In genomic region chr3:79957066-79957465, GRCh38 we compare ENCODE assay signal across 23 cellular contexts.
DNase-seq lines count a peak whose midpoint lies in the region; FAIRE-seq and TF ChIP-seq lines count a peak whose summit lies in the region.
"Had no signal": no experiment of that assay in that cellular context is flagged by ENCODE, and none has a peak within 500 bp of the region (broad histone marks: within the 10 kb centered on the region; RNA-seq: fewer than 3 reads in every experiment).

No MANE protein-coding gene starts in this region.

- POLR2A ChIA-PET in endothelial cell of umbilical vein (lab: Charles Lee) = no interaction called here

- DNase-seq in RPMI7951 (ENCODE audit: low read depth) = peak; percentile 3
- peak; percentile 89 for DNase-seq in SW480 (ENCODE audit: low spot score)
- DNase-seq in endothelial cell of umbilical vein (ENCODE audit: low read depth, low spot score) = no peak
- no peak for DNase-seq in uterus
- DNase-seq in Karpas-422 = no peak
- DNase-seq: AML-193; Caco-2; Calu3; CD4-positive, alpha-beta T cell; CD8-positive, alpha-beta T cell; DMS53; DMS79; DND-41; EL; GDM1 had no signal

- dilution Hi-C loops in endothelial cell of umbilical vein (cut with MboI; ENCODE audit: extremely low pct_ligation_motif_present, low sequenced_read_pairs) = no loop called here

- no peak overlapping the region for H3K9ac ChIP-seq in endothelial cell of umbilical vein (replicated peaks; ENCODE audit: extremely low read depth, insufficient read depth, low read length)
- no peak overlapping the region for H3K9ac ChIP-seq in Karpas-422 (ENCODE audit: low read length)
- H3K9ac ChIP-seq: BLaER1 treated with 17β-estradiol and CSF1 and Interleukin-3, amounts not matched to agents 10 nM and 100 nM had no signal

- H3K79me2 ChIP-seq in endothelial cell of umbilical vein (ENCODE audit: control insufficient read depth, insufficient read depth, low read length) (no peaks in the 10 kb centered on the region), Karpas-422 (ENCODE audit: low read length) (no peaks in the 10 kb centered on the region)

- no TSS peak for BruUV-seq in endothelial cell of umbilical vein (replicated peaks; lab: Mats Ljungman, UMichigan)

- H2AFZ ChIP-seq in endothelial cell of umbilical vein (ENCODE audit: low read depth, low read length) (no peak overlapping the region), Karpas-422 (ENCODE audit: low read length) (no peak overlapping the region)

- H3K9me3 ChIP-seq in endothelial cell of umbilical vein (replicated peaks; ENCODE audit: control insufficient read depth, insufficient read depth, low read length) (no peaks in the 10 kb centered on the region), uterus (no peaks in the 10 kb centered on the region), Karpas-422 (ENCODE audit: low read length) (no peaks in the 10 kb centered on the region)
- H3K9me3 ChIP-seq: A549; BLaER1 treated with 17β-estradiol and CSF1 and Interleukin-3, amounts not matched to agents 10 nM and 100 nM; Caco-2 had no signal

- H3K9me2 ChIP-seq in Karpas-422 (replicated peaks; ENCODE audit: insufficient read depth, low read length) = no peaks in the 10 kb centered on the region

- intact Hi-C loops in endothelial cell of umbilical vein (cut with micrococcal nuclease) = no loop called here
- intact Hi-C loops in uterus (cut with DNase I; ENCODE audit: low total_unique reads) = no loop called here

- CTCF ChIA-PET in endothelial cell of umbilical vein (lab: Charles Lee) = no interaction called here

- H3K4me1 ChIP-seq in endothelial cell of umbilical vein (ENCODE audit: control insufficient read depth, extremely low read depth, insufficient read depth, low read length) (no peaks in the 10 kb centered on the region), uterus (no peaks in the 10 kb centered on the region), Karpas-422 (ENCODE audit: low read length) (peaks cover 24% of the 10 kb centered on the region)
- H3K4me1 ChIP-seq: A549, Caco-2 had no signal

- H3K4me2 ChIP-seq in endothelial cell of umbilical vein (ENCODE audit: insufficient read depth, low read length) (no peak overlapping the region), Karpas-422 (ENCODE audit: low read depth, low read length, poor library complexity, severe bottlenecking) (no peak overlapping the region)
- H3K4me2 ChIP-seq: A549; BLaER1 treated with 17β-estradiol and CSF1 and Interleukin-3, amounts not matched to agents 10 nM and 100 nM had no signal

- TF ChIP-seq CTCF in endothelial cell of umbilical vein (IDR thresholded peaks at IDR 0.05; ENCODE audit: extremely low read depth in 1 of 2, insufficient read depth in 1 of 2, low read depth in 1 of 2, low read length in 2 of 2) = no peak
- TF ChIP-seq CTCF in uterus (IDR thresholded peaks at IDR 0.05) = no peak

- H3K27ac ChIP-seq in endothelial cell of umbilical vein (ENCODE audit: insufficient read depth, low read depth, low read length) (no peak overlapping the region), uterus (no peak overlapping the region), Karpas-422 (ENCODE audit: low read length) (no peak overlapping the region)
- H3K27ac ChIP-seq: 22Rv1; A549; BLaER1 treated with 17β-estradiol and CSF1 and Interleukin-3, amounts not matched to agents 10 nM and 100 nM; C4-2B had no signal

- H4K20me1 ChIP-seq in endothelial cell of umbilical vein (replicated peaks; ENCODE audit: control insufficient read depth, extremely low read depth, insufficient read depth, low read length) (no peaks in the 10 kb centered on the region), Karpas-422 (ENCODE audit: insufficient read depth, low read depth, low read length) (no peaks in the 10 kb centered on the region)
- H4K20me1 ChIP-seq: BLaER1 treated with 17β-estradiol and CSF1 and Interleukin-3, amounts not matched to agents 10 nM and 100 nM had no signal

- H3K36me3 ChIP-seq in endothelial cell of umbilical vein (ENCODE audit: control insufficient read depth in 2 of 2, extremely low read depth in 1 of 2, insufficient read depth in 2 of 2, low read length in 2 of 2) = no peaks in the 10 kb centered on the region
- no peaks in the 10 kb centered on the region for H3K36me3 ChIP-seq in uterus
- no peaks in the 10 kb centered on the region for H3K36me3 ChIP-seq in Karpas-422 (ENCODE audit: insufficient read depth, low read length)
- H3K36me3 ChIP-seq: BLaER1 treated with 17β-estradiol and CSF1 and Interleukin-3, amounts not matched to agents 10 nM and 100 nM had no signal

- H3K9me1 ChIP-seq in endothelial cell of umbilical vein (replicated peaks; ENCODE audit: control insufficient read depth, extremely low read depth, insufficient read depth, low read length) = no peaks in the 10 kb centered on the region

- peak; percentile 24 for FAIRE-seq in endothelial cell of umbilical vein (lab: Jason Lieb, UNC)
- FAIRE-seq: A549, D721Med, GM12878, GM12892, GM18507 had no signal

- no peak overlapping the region for H3K4me3 ChIP-seq in endothelial cell of umbilical vein (replicated peaks in 1 of 3; ENCODE audit: insufficient read depth in 1 of 3, low read depth in 1 of 3, low read length in 3 of 3)
- no peak overlapping the region for H3K4me3 ChIP-seq in uterus
- H3K4me3 ChIP-seq in Karpas-422 (ENCODE audit: low read length) = no peak overlapping the region
- H3K4me3 ChIP-seq: A549; BLaER1 treated with 17β-estradiol and CSF1 and Interleukin-3, amounts not matched to agents 10 nM and 100 nM; GM12878 had no signal

- TF ChIP-seq POLR2A in endothelial cell of umbilical vein (IDR thresholded peaks at IDR 0.05; ENCODE audit: low read depth, low read length) (no peak), uterus (IDR thresholded peaks at IDR 0.05) (no peak)

- H3K27me3 ChIP-seq in endothelial cell of umbilical vein (ENCODE audit: control insufficient read depth in 2 of 2, insufficient read depth in 2 of 2, low read length in 2 of 2) = no peaks in the 10 kb centered on the region
- H3K27me3 ChIP-seq in uterus = no peaks in the 10 kb centered on the region
- no peaks in the 10 kb centered on the region for H3K27me3 ChIP-seq in Karpas-422 (ENCODE audit: low read length)
- H3K27me3 ChIP-seq: BLaER1 treated with 17β-estradiol and CSF1 and Interleukin-3, amounts not matched to agents 10 nM and 100 nM had no signal

TF ChIP-seq in endothelial cell of umbilical vein, 7 proteins besides CTCF, POLR2A, EP300 and RAD21:
- TF ChIP-seq JUN (IDR thresholded peaks at IDR 0.05; ENCODE audit: borderline replicate concordance, insufficient read depth, insufficient read length, low read depth) = no peak
- TF ChIP-seq EZH2 (IDR thresholded peaks at IDR 0.05; ENCODE audit: borderline replicate concordance, low read depth, low read length, severe bottlenecking) = no peak
- no peak for TF ChIP-seq FOS (IDR thresholded peaks at IDR 0.05; ENCODE audit: borderline replicate concordance, insufficient read depth, low read length)
- TF ChIP-seq GATA2 (IDR thresholded peaks at IDR 0.05; ENCODE audit: insufficient read depth, insufficient read length, low read depth, low read length) = no peak
- no peak for TF ChIP-seq POLR2AphosphoS5 (IDR thresholded peaks at IDR 0.05; ENCODE audit: insufficient read depth, low read depth, low read length)
- TF ChIP-seq MAX (IDR thresholded peaks at IDR 0.05; ENCODE audit: insufficient read depth, insufficient read length) = no peak
- TF ChIP-seq MYC (IDR thresholded peaks at IDR 0.05; ENCODE audit: low read depth, low read length) = no peak
TF ChIP-seq in endothelial cell of umbilical vein: peak in this region for 0.

Comparison
In these comparisons a context has a peak if more than half of its experiments do, and no peak if none do; other contexts are left out.
1. DNase-seq: peak in RPMI7951 (single experiment) and SW480 (single experiment); none in endothelial cell of umbilical vein (single experiment), uterus (0 of 2) and Karpas-422 (single experiment).